3 cellular contexts compared by ENCODE assay signal in the genomic region with DNA sequence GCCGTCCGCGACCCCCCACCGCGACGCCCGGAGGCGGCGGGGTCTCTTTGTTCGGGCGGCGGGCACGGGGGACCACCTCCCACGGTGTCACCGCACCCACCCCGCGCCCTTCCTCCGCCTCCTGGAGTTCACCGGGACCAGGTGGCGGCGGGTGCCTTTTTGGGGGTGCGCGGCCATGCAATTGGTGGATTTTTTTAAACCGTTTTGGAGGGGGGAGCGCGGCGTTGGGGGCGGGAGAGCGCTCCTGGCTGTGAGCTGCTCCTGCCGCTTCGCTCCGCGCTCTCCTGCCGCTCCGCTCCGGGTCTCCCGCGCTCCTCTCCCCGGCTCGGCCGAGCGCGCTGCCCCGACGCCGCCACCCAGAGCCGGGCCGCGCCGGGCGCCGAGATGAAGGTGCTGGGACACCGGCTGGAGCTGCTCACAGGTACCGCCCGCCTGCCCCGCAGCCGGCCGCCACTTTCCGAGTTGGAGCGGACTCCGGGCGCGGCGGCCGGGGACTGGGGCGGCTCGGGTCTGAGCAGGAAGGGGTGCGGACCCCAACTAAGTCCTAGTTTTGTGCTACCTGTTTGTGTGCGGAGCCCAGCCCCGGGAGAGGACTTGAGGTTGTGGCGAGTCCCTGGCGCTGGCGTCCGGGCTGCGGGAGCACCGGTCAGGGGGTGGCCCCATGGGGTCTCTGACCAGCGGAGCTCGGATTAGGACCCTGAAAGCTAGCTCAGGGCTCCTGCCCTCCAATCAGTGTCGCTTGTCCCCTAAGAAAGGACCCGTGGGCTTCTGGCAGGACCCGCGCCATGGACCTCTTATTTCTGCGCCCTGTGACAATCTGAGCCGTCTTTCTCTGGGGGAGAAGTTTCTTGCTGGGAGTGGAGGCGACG.
TF ChIP-seq lines count a peak whose summit lies in the region.

No MANE protein-coding gene starts in this region.

TF ChIP-seq in A549, 52 proteins besides CTCF, POLR2A, EP300 and RAD21:
- TF ChIP-seq TP53 (CRISPR knock-in tag; IDR thresholded peaks at IDR 0.05) (no peak), CEBPB (IDR thresholded peaks at IDR 0.05) (no peak), RNF2 (IDR thresholded peaks at IDR 0.05; ENCODE audit: borderline replicate concordance, low read depth) (0 out of 2 replicates have a peak, but pooled peaks have one; percentile 34)
- TF ChIP-seq, protein P1, sequence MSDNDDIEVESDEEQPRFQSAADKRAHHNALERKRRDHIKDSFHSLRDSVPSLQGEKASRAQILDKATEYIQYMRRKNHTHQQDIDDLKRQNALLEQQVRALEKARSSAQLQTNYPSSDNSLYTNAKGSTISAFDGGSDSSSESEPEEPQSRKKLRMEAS (IDR thresholded peaks at IDR 0.05): 0 out of 2 replicates have a peak, but pooled peaks have one; percentile 20

TF ChIP-seq in HEK293T, 16 proteins besides CTCF, POLR2A, EP300 and RAD21:
- TF ChIP-seq LEF1 (IDR thresholded peaks at IDR 0.05; ENCODE audit: borderline replicate concordance): no peak
- TF ChIP-seq SUZ12 (IDR thresholded peaks at IDR 0.05): no peak
- TF ChIP-seq ZNF384 (IDR thresholded peaks at IDR 0.05): no peak
- no peak for TF ChIP-seq ELF4 (IDR thresholded peaks at IDR 0.05)
- TF ChIP-seq HDGF (IDR thresholded peaks at IDR 0.05; ENCODE audit: borderline replicate concordance): no peak
- TF ChIP-seq ARNT (IDR thresholded peaks at IDR 0.05): no peak
- TF ChIP-seq, protein P2, sequence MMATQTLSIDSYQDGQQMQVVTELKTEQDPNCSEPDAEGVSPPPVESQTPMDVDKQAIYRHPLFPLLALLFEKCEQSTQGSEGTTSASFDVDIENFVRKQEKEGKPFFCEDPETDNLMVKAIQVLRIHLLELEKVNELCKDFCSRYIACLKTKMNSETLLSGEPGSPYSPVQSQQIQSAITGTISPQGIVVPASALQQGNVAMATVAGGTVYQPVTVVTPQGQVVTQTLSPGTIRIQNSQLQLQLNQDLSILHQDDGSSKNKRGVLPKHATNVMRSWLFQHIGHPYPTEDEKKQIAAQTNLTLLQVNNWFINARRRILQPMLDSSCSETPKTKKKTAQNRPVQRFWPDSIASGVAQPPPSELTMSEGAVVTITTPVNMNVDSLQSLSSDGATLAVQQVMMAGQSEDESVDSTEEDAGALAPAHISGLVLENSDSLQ (IDR thresholded peaks at IDR 0.05): no peak
- TF ChIP-seq SP1 (IDR thresholded peaks at IDR 0.05): no peak
- no peak for TF ChIP-seq NFRKB (IDR thresholded peaks at IDR 0.05)

TF ChIP-seq in HepG2, 621 proteins besides CTCF, POLR2A, EP300 and RAD21 (continues in another document):
- TF ChIP-seq SNAI1 (CRISPR knock-in tag; IDR thresholded peaks at IDR 0.05; ENCODE audit: borderline replicate concordance) (no peak), ZNF777 (CRISPR knock-in tag; IDR thresholded peaks at IDR 0.05) (peak; percentile 80), TSC22D2 (CRISPR knock-in tag; IDR thresholded peaks at IDR 0.05; ENCODE audit: borderline replicate concordance) (no peak), EZH2 (conservative IDR thresholded peaks at IDR 0.05; ENCODE audit: low read depth, low read length) (peak; percentile 97; the same call in 1 of the 2 replicates), KDM5B (CRISPR knock-in tag; IDR thresholded peaks at IDR 0.05; ENCODE audit: borderline replicate concordance) (peak; percentile 35; the same call in 1 of the 2 replicates), MAF1 (CRISPR knock-in tag; IDR thresholded peaks at IDR 0.05; ENCODE audit: borderline replicate concordance) (no peak), NFKB2 (CRISPR knock-in tag; IDR thresholded peaks at IDR 0.05; ENCODE audit: borderline replicate concordance) (0 out of 2 replicates have a peak, but pooled peaks have one; percentile 23), RFX3 (CRISPR knock-in tag; IDR thresholded peaks at IDR 0.05) (no peak), ZNF326 (CRISPR knock-in tag; IDR thresholded peaks at IDR 0.05; ENCODE audit: borderline replicate concordance) (no peak), ZFY (CRISPR knock-in tag; IDR thresholded peaks at IDR 0.05) (peak; percentile 20; the same call in 1 of the 2 replicates), ZSCAN31 (CRISPR knock-in tag; IDR thresholded peaks at IDR 0.05; ENCODE audit: low read depth) (0 out of 2 replicates have a peak, but pooled peaks have one; percentile 24), ZNF354B (CRISPR knock-in tag; IDR thresholded peaks at IDR 0.05) (no peak), RORA (CRISPR knock-in tag; IDR thresholded peaks at IDR 0.05) (no peak), XRCC5 (optimal IDR thresholded peaks at IDR 0.05; ENCODE audit: low read length) (peak; percentile 5), ZC3H4 (CRISPR knock-in tag; IDR thresholded peaks at IDR 0.05; ENCODE audit: borderline replicate concordance) (no peak)
- TF ChIP-seq, protein P3, sequence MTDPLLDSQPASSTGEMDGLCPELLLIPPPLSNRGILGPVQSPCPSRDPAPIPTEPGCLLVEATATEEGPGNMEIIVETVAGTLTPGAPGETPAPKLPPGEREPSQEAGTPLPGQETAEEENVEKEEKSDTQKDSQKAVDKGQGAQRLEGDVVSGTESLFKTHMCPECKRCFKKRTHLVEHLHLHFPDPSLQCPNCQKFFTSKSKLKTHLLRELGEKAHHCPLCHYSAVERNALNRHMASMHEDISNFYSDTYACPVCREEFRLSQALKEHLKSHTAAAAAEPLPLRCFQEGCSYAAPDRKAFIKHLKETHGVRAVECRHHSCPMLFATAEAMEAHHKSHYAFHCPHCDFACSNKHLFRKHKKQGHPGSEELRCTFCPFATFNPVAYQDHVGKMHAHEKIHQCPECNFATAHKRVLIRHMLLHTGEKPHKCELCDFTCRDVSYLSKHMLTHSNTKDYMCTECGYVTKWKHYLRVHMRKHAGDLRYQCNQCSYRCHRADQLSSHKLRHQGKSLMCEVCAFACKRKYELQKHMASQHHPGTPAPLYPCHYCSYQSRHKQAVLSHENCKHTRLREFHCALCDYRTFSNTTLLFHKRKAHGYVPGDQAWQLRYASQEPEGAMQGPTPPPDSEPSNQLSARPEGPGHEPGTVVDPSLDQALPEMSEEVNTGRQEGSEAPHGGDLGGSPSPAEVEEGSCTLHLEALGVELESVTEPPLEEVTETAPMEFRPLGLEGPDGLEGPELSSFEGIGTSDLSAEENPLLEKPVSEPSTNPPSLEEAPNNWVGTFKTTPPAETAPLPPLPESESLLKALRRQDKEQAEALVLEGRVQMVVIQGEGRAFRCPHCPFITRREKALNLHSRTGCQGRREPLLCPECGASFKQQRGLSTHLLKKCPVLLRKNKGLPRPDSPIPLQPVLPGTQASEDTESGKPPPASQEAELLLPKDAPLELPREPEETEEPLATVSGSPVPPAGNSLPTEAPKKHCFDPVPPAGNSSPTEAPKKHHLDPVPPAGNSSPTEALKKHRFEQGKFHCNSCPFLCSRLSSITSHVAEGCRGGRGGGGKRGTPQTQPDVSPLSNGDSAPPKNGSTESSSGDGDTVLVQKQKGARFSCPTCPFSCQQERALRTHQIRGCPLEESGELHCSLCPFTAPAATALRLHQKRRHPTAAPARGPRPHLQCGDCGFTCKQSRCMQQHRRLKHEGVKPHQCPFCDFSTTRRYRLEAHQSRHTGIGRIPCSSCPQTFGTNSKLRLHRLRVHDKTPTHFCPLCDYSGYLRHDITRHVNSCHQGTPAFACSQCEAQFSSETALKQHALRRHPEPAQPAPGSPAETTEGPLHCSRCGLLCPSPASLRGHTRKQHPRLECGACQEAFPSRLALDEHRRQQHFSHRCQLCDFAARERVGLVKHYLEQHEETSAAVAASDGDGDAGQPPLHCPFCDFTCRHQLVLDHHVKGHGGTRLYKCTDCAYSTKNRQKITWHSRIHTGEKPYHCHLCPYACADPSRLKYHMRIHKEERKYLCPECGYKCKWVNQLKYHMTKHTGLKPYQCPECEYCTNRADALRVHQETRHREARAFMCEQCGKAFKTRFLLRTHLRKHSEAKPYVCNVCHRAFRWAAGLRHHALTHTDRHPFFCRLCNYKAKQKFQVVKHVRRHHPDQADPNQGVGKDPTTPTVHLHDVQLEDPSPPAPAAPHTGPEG (CRISPR knock-in tag; IDR thresholded peaks at IDR 0.05): 0 out of 2 replicates have a peak, but pooled peaks have one; percentile 34
- TF ChIP-seq, protein P4, sequence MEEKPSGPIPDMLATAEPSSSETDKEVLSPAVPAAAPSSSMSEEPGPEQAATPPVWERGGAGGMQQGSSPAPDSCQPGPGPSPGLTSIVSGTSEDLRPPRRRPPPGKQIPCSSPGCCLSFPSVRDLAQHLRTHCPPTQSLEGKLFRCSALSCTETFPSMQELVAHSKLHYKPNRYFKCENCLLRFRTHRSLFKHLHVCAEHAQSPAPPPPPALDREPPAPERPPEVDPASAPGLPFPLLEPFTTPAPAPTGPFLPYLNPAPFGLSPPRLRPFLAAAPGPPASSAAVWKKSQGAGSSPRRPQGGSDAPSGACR (CRISPR knock-in tag; IDR thresholded peaks at IDR 0.05): no peak
- TF ChIP-seq, protein P5, sequence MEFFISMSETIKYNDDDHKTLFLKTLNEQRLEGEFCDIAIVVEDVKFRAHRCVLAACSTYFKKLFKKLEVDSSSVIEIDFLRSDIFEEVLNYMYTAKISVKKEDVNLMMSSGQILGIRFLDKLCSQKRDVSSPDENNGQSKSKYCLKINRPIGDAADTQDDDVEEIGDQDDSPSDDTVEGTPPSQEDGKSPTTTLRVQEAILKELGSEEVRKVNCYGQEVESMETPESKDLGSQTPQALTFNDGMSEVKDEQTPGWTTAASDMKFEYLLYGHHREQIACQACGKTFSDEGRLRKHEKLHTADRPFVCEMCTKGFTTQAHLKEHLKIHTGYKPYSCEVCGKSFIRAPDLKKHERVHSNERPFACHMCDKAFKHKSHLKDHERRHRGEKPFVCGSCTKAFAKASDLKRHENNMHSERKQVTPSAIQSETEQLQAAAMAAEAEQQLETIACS (CRISPR knock-in tag; IDR thresholded peaks at IDR 0.05): peak; percentile 24; the same call in 1 of the 2 replicates
- TF ChIP-seq, protein P6, sequence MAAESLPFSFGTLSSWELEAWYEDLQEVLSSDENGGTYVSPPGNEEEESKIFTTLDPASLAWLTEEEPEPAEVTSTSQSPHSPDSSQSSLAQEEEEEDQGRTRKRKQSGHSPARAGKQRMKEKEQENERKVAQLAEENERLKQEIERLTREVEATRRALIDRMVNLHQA (CRISPR knock-in tag; IDR thresholded peaks at IDR 0.05): no peak
- TF ChIP-seq, protein P7, sequence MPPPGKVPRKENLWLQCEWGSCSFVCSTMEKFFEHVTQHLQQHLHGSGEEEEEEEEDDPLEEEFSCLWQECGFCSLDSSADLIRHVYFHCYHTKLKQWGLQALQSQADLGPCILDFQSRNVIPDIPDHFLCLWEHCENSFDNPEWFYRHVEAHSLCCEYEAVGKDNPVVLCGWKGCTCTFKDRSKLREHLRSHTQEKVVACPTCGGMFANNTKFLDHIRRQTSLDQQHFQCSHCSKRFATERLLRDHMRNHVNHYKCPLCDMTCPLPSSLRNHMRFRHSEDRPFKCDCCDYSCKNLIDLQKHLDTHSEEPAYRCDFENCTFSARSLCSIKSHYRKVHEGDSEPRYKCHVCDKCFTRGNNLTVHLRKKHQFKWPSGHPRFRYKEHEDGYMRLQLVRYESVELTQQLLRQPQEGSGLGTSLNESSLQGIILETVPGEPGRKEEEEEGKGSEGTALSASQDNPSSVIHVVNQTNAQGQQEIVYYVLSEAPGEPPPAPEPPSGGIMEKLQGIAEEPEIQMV (CRISPR knock-in tag; IDR thresholded peaks at IDR 0.05; ENCODE audit: low read depth): no peak
- TF ChIP-seq, protein P8, sequence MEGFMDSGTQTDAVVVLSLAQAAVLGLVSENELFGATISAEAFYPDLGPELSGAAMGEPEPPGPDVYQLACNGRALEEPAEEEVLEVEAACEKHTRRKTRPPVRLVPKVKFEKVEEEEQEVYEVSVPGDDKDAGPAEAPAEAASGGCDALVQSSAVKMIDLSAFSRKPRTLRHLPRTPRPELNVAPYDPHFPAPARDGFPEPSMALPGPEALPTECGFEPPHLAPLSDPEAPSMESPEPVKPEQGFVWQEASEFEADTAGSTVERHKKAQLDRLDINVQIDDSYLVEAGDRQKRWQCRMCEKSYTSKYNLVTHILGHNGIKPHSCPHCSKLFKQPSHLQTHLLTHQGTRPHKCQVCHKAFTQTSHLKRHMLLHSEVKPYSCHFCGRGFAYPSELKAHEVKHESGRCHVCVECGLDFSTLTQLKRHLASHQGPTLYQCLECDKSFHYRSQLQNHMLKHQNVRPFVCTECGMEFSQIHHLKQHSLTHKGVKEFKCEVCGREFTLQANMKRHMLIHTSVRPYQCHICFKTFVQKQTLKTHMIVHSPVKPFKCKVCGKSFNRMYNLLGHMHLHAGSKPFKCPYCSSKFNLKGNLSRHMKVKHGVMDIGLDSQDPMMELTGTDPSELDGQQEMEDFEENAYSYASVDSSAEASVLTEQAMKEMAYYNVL (CRISPR knock-in tag; IDR thresholded peaks at IDR 0.05; ENCODE audit: borderline replicate concordance): no peak
- TF ChIP-seq, protein P9, sequence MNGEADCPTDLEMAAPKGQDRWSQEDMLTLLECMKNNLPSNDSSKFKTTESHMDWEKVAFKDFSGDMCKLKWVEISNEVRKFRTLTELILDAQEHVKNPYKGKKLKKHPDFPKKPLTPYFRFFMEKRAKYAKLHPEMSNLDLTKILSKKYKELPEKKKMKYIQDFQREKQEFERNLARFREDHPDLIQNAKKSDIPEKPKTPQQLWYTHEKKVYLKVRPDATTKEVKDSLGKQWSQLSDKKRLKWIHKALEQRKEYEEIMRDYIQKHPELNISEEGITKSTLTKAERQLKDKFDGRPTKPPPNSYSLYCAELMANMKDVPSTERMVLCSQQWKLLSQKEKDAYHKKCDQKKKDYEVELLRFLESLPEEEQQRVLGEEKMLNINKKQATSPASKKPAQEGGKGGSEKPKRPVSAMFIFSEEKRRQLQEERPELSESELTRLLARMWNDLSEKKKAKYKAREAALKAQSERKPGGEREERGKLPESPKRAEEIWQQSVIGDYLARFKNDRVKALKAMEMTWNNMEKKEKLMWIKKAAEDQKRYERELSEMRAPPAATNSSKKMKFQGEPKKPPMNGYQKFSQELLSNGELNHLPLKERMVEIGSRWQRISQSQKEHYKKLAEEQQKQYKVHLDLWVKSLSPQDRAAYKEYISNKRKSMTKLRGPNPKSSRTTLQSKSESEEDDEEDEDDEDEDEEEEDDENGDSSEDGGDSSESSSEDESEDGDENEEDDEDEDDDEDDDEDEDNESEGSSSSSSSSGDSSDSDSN (CRISPR knock-in tag; IDR thresholded peaks at IDR 0.05): peak; percentile 74
- TF ChIP-seq, protein P10, sequence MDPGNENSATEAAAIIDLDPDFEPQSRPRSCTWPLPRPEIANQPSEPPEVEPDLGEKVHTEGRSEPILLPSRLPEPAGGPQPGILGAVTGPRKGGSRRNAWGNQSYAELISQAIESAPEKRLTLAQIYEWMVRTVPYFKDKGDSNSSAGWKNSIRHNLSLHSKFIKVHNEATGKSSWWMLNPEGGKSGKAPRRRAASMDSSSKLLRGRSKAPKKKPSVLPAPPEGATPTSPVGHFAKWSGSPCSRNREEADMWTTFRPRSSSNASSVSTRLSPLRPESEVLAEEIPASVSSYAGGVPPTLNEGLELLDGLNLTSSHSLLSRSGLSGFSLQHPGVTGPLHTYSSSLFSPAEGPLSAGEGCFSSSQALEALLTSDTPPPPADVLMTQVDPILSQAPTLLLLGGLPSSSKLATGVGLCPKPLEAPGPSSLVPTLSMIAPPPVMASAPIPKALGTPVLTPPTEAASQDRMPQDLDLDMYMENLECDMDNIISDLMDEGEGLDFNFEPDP (CRISPR knock-in tag; conservative IDR thresholded peaks at IDR 0.05): 0 out of 2 replicates have a peak, but pooled peaks have one; percentile 39
- TF ChIP-seq, protein P11, sequence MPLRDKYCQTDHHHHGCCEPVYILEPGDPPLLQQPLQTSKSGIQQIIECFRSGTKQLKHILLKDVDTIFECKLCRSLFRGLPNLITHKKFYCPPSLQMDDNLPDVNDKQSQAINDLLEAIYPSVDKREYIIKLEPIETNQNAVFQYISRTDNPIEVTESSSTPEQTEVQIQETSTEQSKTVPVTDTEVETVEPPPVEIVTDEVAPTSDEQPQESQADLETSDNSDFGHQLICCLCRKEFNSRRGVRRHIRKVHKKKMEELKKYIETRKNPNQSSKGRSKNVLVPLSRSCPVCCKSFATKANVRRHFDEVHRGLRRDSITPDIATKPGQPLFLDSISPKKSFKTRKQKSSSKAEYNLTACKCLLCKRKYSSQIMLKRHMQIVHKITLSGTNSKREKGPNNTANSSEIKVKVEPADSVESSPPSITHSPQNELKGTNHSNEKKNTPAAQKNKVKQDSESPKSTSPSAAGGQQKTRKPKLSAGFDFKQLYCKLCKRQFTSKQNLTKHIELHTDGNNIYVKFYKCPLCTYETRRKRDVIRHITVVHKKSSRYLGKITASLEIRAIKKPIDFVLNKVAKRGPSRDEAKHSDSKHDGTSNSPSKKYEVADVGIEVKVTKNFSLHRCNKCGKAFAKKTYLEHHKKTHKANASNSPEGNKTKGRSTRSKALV (CRISPR knock-in tag; IDR thresholded peaks at IDR 0.05): peak; percentile 63; the same call in 1 of the 2 replicates
